Comparison of ENCODE assay signal across 9 cellular contexts in genomic region chr3:48426944-48427629, GRCh38. TPM values are rescaled to one million over a fixed set of nuclear protein-coding genes. Genes with fewer than 3 reads are reported as not detected.
DNase-seq lines count a peak whose midpoint lies in the region; ATAC-seq and TF ChIP-seq lines count a peak whose summit lies in the region.
"Had no signal": no experiment of that assay in that cellular context is flagged by ENCODE, and none has a peak within 500 bp of the region (broad histone marks: within the 10 kb centered on the region; RNA-seq: fewer than 3 reads in every experiment).

No MANE protein-coding gene starts in this region.

- H4K91ac ChIP-seq in IMR-90 (ENCODE audit: insufficient read depth, low read depth, low read length), result no peak overlapping the region

- H3K9me3 ChIP-seq in IMR-90 (ENCODE audit: control insufficient read depth, insufficient read depth, low read length), result no peaks in the 10 kb centered on the region
- no peaks in the 10 kb centered on the region for H3K9me3 ChIP-seq in esophagus squamous epithelium
- no peaks in the 10 kb centered on the region for H3K9me3 ChIP-seq in adrenal gland (replicated peaks in 1 of 3)

- WGBS in IMR-90 (ENCODE audit: extremely low coverage in 2 of 2, insufficient read length in 1 of 2), 2 experiments, result 78% methylated on average over 1 of the region's 8 CpGs; no CpG with 5 or more reads in 1 of the 2 experiments
- 20 to 32% methylated on average over 7 to 8 of the region's 8 CpGs for WGBS in esophagus squamous epithelium, 2 donors
- 68 to 80% (median 77%) methylated on average over 7 to 8 of the region's 8 CpGs for WGBS in adrenal gland, 4 donors

- intact Hi-C loops in IMR-90 (cut with micrococcal nuclease) (no loop called here), esophagus squamous epithelium (cut with DNase I) (no loop called here), adrenal gland (cut with DNase I) (no loop called here)

- BruUV-seq in IMR-90 (replicated peaks; lab: Mats Ljungman, UMichigan), result no TSS peak

- H2AK9ac ChIP-seq in IMR-90 (replicated peaks; ENCODE audit: low read depth, low read length, poor library complexity), result peak overlapping the region; percentile 75

- peak overlapping the region; percentile 64; the same call in 1 of the 2 replicates for H2AK5ac ChIP-seq in IMR-90 (ENCODE audit: low read depth, low read length)

- no peak overlapping the region for H2BK120ac ChIP-seq in IMR-90 (ENCODE audit: low read depth, low read length)

- no peak for ATAC-seq in IMR-90 (ENCODE audit: low read depth)
- ATAC-seq in HG03432 (IDR thresholded peaks at IDR 0.05; ENCODE audit: unreplicated experiment), result no peak

- H3K14ac ChIP-seq in IMR-90 (replicated peaks; ENCODE audit: low read depth, low read length), result peak overlapping the region; percentile 40; the same call in 1 of the 2 replicates

- H2BK20ac ChIP-seq in IMR-90 (ENCODE audit: low read depth, low read length), result no peak overlapping the region

- H3K9me3 Mint-ChIP-seq in nephron progenitor cell, result no peaks in the 10 kb centered on the region

- no peak for TF ChIP-seq RAD21 in IMR-90 (IDR thresholded peaks at IDR 0.05; ENCODE audit: low read length)

- H3K56ac ChIP-seq in IMR-90 (ENCODE audit: extremely low read depth, insufficient read depth, low read length), result no peak overlapping the region

- 0 out of 2 replicates have a peak overlapping the region, but pooled peaks have one; percentile 62 for H3K23ac ChIP-seq in IMR-90 (ENCODE audit: low read depth, low read length)

- no peak for DNase-seq in IMR-90
- no peak for DNase-seq in esophagus squamous epithelium (lab: John Stamatoyannopoulos, UW)
- DNase-seq in nephron progenitor cell, result no peak
- DNase-seq in mesenteric fat pad (ENCODE audit: low spot score), result no peak
- DNase-seq in adrenal gland, result no peak
- no peak for DNase-seq in DMS 273 (lab: John Stamatoyannopoulos, UW; ENCODE audit: unreplicated experiment)
- DNase-seq: activated CD4-positive, CD25-positive, alpha-beta regulatory T cell treated with anti-CD3 and anti-CD28 coated beads, Interleukin-2, amount 50 U/mL, for 72 hours had no signal

- peak overlapping the region; percentile 64 for H2AFZ ChIP-seq in IMR-90 (replicated peaks; ENCODE audit: low read length, poor library complexity)

- H4K20me1 ChIP-seq in IMR-90 (ENCODE audit: insufficient read depth, low read length), result peaks cover 30% of the 10 kb centered on the region

- no peak overlapping the region for H4K8ac ChIP-seq in IMR-90 (ENCODE audit: low read depth in 2 of 2, low read length in 2 of 2)

- H3K18ac ChIP-seq in IMR-90 (ENCODE audit: low read depth, low read length), result no peak overlapping the region

- H3K4me3 ChIP-seq in IMR-90 (ENCODE audit: insufficient read depth, low read depth, low read length), result no peak overlapping the region
- peak overlapping the region; percentile 67 to 90 (median 82) for H3K4me3 ChIP-seq in esophagus squamous epithelium
- no peak overlapping the region for H3K4me3 ChIP-seq in adrenal gland

- POLR2A ChIA-PET in IMR-90 (lab: Charles Lee; ENCODE audit: unreplicated experiment), result no interaction called here

- H4K5ac ChIP-seq in IMR-90 (ENCODE audit: low read depth, low read length), result no peak overlapping the region

- dilution Hi-C loops in IMR-90 (cut with HindIII; ENCODE audit: low sequenced_read_pairs, unreplicated experiment), result no loop called here

- H3K79me1 ChIP-seq in IMR-90 (ENCODE audit: low read depth in 1 of 2, low read length in 2 of 2), result peaks cover 25 to 59% of the 10 kb centered on the region in 2 experiments; a peak in 3 of 4 replicates

- peaks cover 16% of the 10 kb centered on the region for H3K9me1 ChIP-seq in IMR-90 (ENCODE audit: insufficient read depth, low read length)

- peak overlapping the region; percentile 94; the same call in 1 of the 2 replicates for H3K27ac ChIP-seq in 22Rv1
- H3K27ac ChIP-seq in IMR-90 (ENCODE audit: insufficient read depth, low read length), result no peak overlapping the region
- H3K27ac ChIP-seq in esophagus squamous epithelium, result peak overlapping the region; percentile 95 to 98 (median 96)
- peak overlapping the region in 2 of 5 donors; percentile 76 to 79 for H3K27ac ChIP-seq in adrenal gland

- TF ChIP-seq CTCF in 22Rv1 (IDR thresholded peaks at IDR 0.05) (no peak), IMR-90 (conservative IDR thresholded peaks at IDR 0.05; ENCODE audit: low read depth, low read length) (no peak), esophagus squamous epithelium (IDR thresholded peaks at IDR 0.05) (no peak), nephron progenitor cell (IDR thresholded peaks at IDR 0.05) (no peak), adrenal gland (IDR thresholded peaks at IDR 0.05) (no peak)

- in situ Hi-C loops in IMR-90 (cut with MboI; ENCODE audit: low sequenced_read_pairs), result no loop called here

- peak overlapping the region; percentile 16; the same call in 1 of the 2 replicates for H3K4ac ChIP-seq in IMR-90 (ENCODE audit: low read depth, low read length)

- TF ChIP-seq POLR2A in IMR-90 (IDR thresholded peaks at IDR 0.05; ENCODE audit: low read depth, low read length), result no peak
- no peak for TF ChIP-seq POLR2A in esophagus squamous epithelium (IDR thresholded peaks at IDR 0.05)
- no peak for TF ChIP-seq POLR2A in adrenal gland (IDR thresholded peaks at IDR 0.05)

- H3K27me3 ChIP-seq in IMR-90 (ENCODE audit: control insufficient read depth, insufficient read depth, low read length) (no peaks in the 10 kb centered on the region), esophagus squamous epithelium (no peaks in the 10 kb centered on the region), adrenal gland (no peaks in the 10 kb centered on the region)

- H3K4me1 ChIP-seq in IMR-90 (ENCODE audit: control insufficient read depth, insufficient read depth, low read length) (peaks cover 29% of the 10 kb centered on the region), esophagus squamous epithelium (peaks cover 61 to 93% (median 73%) of the 10 kb centered on the region in 3 donors), adrenal gland (replicated peaks in 1 of 2) (peaks cover 7 to 19% of the 10 kb centered on the region in 2 donors)

- peaks cover 8% of the 10 kb centered on the region for H3K36me3 ChIP-seq in IMR-90 (ENCODE audit: control insufficient read depth, insufficient read depth, low read length)
- H3K36me3 ChIP-seq in esophagus squamous epithelium, result peaks cover 8 to 33% (median 13%) of the 10 kb centered on the region in 3 donors
- H3K36me3 ChIP-seq in adrenal gland (replicated peaks in 1 of 2), result peaks cover 0 to 3% of the 10 kb centered on the region in 2 donors

- CTCF ChIA-PET in IMR-90 (lab: Yijun Ruan, JAX), result no interaction called here

- no peak overlapping the region for H2BK15ac ChIP-seq in IMR-90 (ENCODE audit: low read depth, low read length)

- H2BK5ac ChIP-seq in IMR-90 (ENCODE audit: low read depth, low read length, poor library complexity, severe bottlenecking), result no peak overlapping the region

- H3K27me3 Mint-ChIP-seq in nephron progenitor cell (ENCODE audit: low read depth, poor library complexity), result no peaks in the 10 kb centered on the region

- H3K27ac Mint-ChIP-seq in nephron progenitor cell, result peak overlapping the region; percentile 93

- H3K9ac ChIP-seq in IMR-90 (ENCODE audit: low read depth, low read length), result no peak overlapping the region

- H3K4me1 Mint-ChIP-seq in nephron progenitor cell, result peaks cover 67% of the 10 kb centered on the region

- no peak overlapping the region; the same call in 1 of the 2 replicates for H3K4me2 ChIP-seq in IMR-90 (ENCODE audit: low read depth, low read length)

- H3K36me3 Mint-ChIP-seq in nephron progenitor cell (ENCODE audit: low read depth), result peaks cover 11% of the 10 kb centered on the region

- peak overlapping the region; percentile 86 for H3K4me3 Mint-ChIP-seq in nephron progenitor cell

TF ChIP-seq in IMR-90, 13 proteins besides CTCF, POLR2A, EP300 and RAD21 (continues in another document):
- TF ChIP-seq FOS (IDR thresholded peaks at IDR 0.05; ENCODE audit: low read depth, low read length), result no peak

RNA-seq across cellular contexts. Expression of gene PLXNB1, which starts 2.8 kb away (rescaled TPM):
- 5.2 and 9.2 TPM in 2 replicates for total RNA-seq in IMR-90 (2012; rRNA removed)
- 25.3 and 27.0 TPM in 2 replicates for polyA plus RNA-seq in IMR-90 (2012; rRNA removed)
- 11.3 and 16.3 TPM in 2 replicates for polyA plus RNA-seq in IMR-90 (2012; cell fraction: cytosol; rRNA removed)
- 156 and 317 TPM in 2 replicates for polyA plus RNA-seq in IMR-90 (2012; cell fraction: nucleus; rRNA removed; ENCODE audit: low replicate concordance)
- 100 to 1,000 TPM in 3 of 4 donors, 10 to 100 TPM in 1; 57.7 to 215 (median 128) TPM for total RNA-seq in esophagus squamous epithelium
- 40.0 TPM for total RNA-seq in mesenteric fat pad
- 10 to 100 TPM in 6 of 8 donors, 1 to 10 TPM in 2; 5.9 to 23.5 (median 13.7) TPM for total RNA-seq in adrenal gland
- polyA plus RNA-seq in adrenal gland, result 100 to 1,000 TPM in 1 of 3 donors, 10 to 100 TPM in 1, 1 to 10 TPM in 1; 6.1 to 115 (median 45.6) TPM

RNA-seq across cellular contexts. Expression of gene CCDC51, which starts 12.8 kb away (rescaled TPM):
- total RNA-seq in IMR-90 (2012; rRNA removed) (15.3 and 16.1 TPM in 2 replicates), esophagus squamous epithelium (10 to 100 TPM; 15.1 to 31.3 (median 18.2) TPM), mesenteric fat pad (11.6 TPM), adrenal gland (10 to 100 TPM; 14.3 to 28.7 (median 19.5) TPM)
- polyA plus RNA-seq in IMR-90 (2012; rRNA removed) (11.0 TPM in 2 replicates), adrenal gland (10 to 100 TPM in 1 of 3 donors, 1 to 10 TPM in 2; 7.3 to 20.8 (median 8.0) TPM)
- 11.0 and 14.3 TPM in 2 replicates for polyA plus RNA-seq in IMR-90 (2012; cell fraction: cytosol; rRNA removed)
- polyA plus RNA-seq in IMR-90 (2012; cell fraction: nucleus; rRNA removed; ENCODE audit: low replicate concordance), result 4.0 and 4.7 TPM in 2 replicates

RNA-seq across cellular contexts. Expression of gene TMA7, which starts 13.0 kb away (rescaled TPM):
- 81.9 and 131 TPM in 2 replicates for total RNA-seq in IMR-90 (2012; rRNA removed)
- polyA plus RNA-seq in IMR-90 (2012; rRNA removed), result 220 and 240 TPM in 2 replicates
- 76.2 and 162 TPM in 2 replicates for polyA plus RNA-seq in IMR-90 (2012; cell fraction: cytosol; rRNA removed)
- polyA plus RNA-seq in IMR-90 (2012; cell fraction: nucleus; rRNA removed; ENCODE audit: low replicate concordance), result 19.3 and 97.5 TPM in 2 replicates
- total RNA-seq in esophagus squamous epithelium, result 100 to 1,000 TPM; 293 to 431 (median 357) TPM
- total RNA-seq in mesenteric fat pad, result 144 TPM
- total RNA-seq in adrenal gland, result 100 to 1,000 TPM; 177 to 322 (median 224) TPM
- 100 to 1,000 TPM; 489 to 891 (median 742) TPM for polyA plus RNA-seq in adrenal gland

RNA-seq across cellular contexts. Expression of gene ATRIP, which starts 19.4 kb away (rescaled TPM):
- 7.2 and 10.8 TPM in 2 replicates for total RNA-seq in IMR-90 (2012; rRNA removed)
- 6.8 and 7.2 TPM in 2 replicates for polyA plus RNA-seq in IMR-90 (2012; rRNA removed)
- polyA plus RNA-seq in IMR-90 (2012; cell fraction: cytosol; rRNA removed), result 3.8 and 4.0 TPM in 2 replicates
- 8.2 and 14.4 TPM in 2 replicates for polyA plus RNA-seq in IMR-90 (2012; cell fraction: nucleus; rRNA removed; ENCODE audit: low replicate concordance)
- total RNA-seq in esophagus squamous epithelium, result 1 to 10 TPM; 4.8 to 8.9 (median 7.1) TPM
- 7.2 TPM for total RNA-seq in mesenteric fat pad
- total RNA-seq in adrenal gland, result 10 to 100 TPM in 1 of 8 donors, 1 to 10 TPM in 7; 5.1 to 15.9 (median 6.7) TPM
- 1 to 10 TPM; 6.7 to 9.1 (median 8.4) TPM for polyA plus RNA-seq in adrenal gland

RNA-seq across cellular contexts. Expression of gene FBXW12, which starts 55.1 kb away (rescaled TPM):
- total RNA-seq in IMR-90 (2012; rRNA removed) (not detected in 2 replicates), esophagus squamous epithelium (not detected), mesenteric fat pad (not detected), adrenal gland (not detected)
- polyA plus RNA-seq in IMR-90 (2012; rRNA removed) (not detected in 2 replicates), adrenal gland (under 1 TPM in 2 of 3 donors, not detected in 1; 0.07 to 0.24 TPM)
- not detected in 2 replicates for polyA plus RNA-seq in IMR-90 (2012; cell fraction: cytosol; rRNA removed)
- polyA plus RNA-seq in IMR-90 (2012; cell fraction: nucleus; rRNA removed; ENCODE audit: low replicate concordance), result 0.07 TPM in 1 of 2 replicates, not detected in the other

Comparison
In these comparisons a context has a peak if more than half of its experiments do, and no peak if none do; other contexts are left out.
1. H3K4me3 ChIP-seq: peak in esophagus squamous epithelium (4 of 4); none in IMR-90 (single experiment) and adrenal gland (0 of 4).